Comparison of ENCODE assay signal across 20 cellular contexts in the genomic region with DNA sequence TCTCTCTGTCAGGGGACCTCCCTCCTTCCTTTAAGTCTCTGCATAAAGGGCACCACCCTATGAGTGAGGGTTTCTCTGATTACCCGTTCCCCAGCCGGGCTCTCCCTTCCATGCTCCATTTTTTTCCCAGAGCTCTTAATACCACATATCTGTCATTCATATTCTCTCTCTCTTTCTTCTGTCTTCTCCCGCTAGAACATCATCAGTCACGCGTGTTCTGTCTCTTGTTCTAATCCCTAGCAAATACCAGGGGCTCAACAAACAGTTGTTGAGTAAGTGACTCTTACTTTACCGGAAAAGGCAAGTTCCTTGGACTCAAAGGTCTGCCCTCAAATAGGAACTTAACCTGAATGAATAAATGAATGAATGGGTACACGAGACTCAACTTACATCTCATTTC.
A peak's percentile ranks its signal among the peaks of the same experiment; 100 is the strongest.
DNase-seq lines count a peak whose midpoint lies in the region; ATAC-seq and TF ChIP-seq lines count a peak whose summit lies in the region.
"Had no signal": no experiment of that assay in that cellular context is flagged by ENCODE, and none has a peak within 500 bp of the region (broad histone marks: within the 10 kb centered on the region; RNA-seq: fewer than 3 reads in every experiment).

No MANE protein-coding gene starts in this region.

- TF ChIP-seq CTCF in endodermal cell (conservative IDR thresholded peaks at IDR 0.05), result no peak

- no peak for ATAC-seq in stimulated activated effector memory CD8-positive, alpha-beta T cell treated with anti-CD3 and anti-CD28 coated beads, Interleukin-12 subunit alpha, Interleukin-12 subunit beta, amount 100 ng/mL, for 72 hours
- ATAC-seq in GM18505 (IDR thresholded peaks at IDR 0.05; ENCODE audit: unreplicated experiment), result no peak
- no peak for ATAC-seq in Right ventricle myocardium inferior
- ATAC-seq in GM21367 (IDR thresholded peaks at IDR 0.05; ENCODE audit: unreplicated experiment), result no peak
- ATAC-seq: A549; CD8-positive, alpha-beta T cell had no signal

- peak overlapping the region; percentile 5 for H3K27ac Mint-ChIP-seq in endodermal cell
- peak overlapping the region; percentile 2 for H3K27ac Mint-ChIP-seq in stimulated activated effector memory CD8-positive, alpha-beta T cell treated with anti-CD3 and anti-CD28 coated beads, Interleukin-12 subunit alpha, Interleukin-12 subunit beta, amount 100 ng/mL, for 72 hours
- H3K27ac Mint-ChIP-seq: B cell; CD4-positive, alpha-beta T cell; CD8-positive, alpha-beta T cell had no signal

- H3K9me3 ChIP-seq in endodermal cell (ENCODE audit: control insufficient read depth, low read length), result no peaks in the 10 kb centered on the region
- H3K9me3 ChIP-seq: A549; BLaER1 treated with 17β-estradiol and CSF1 and Interleukin-3, amounts not matched to agents 10 nM and 100 nM; Caco-2 had no signal

- no peak overlapping the region for H3K4me3 ChIP-seq in endodermal cell (ENCODE audit: low read length)
- H3K4me3 ChIP-seq: A549; BLaER1 treated with 17β-estradiol and CSF1 and Interleukin-3, amounts not matched to agents 10 nM and 100 nM had no signal

- no peak overlapping the region for H3K9ac ChIP-seq in endodermal cell (ENCODE audit: extremely low read depth, low read length, poor library complexity, severe bottlenecking)
- H3K9ac ChIP-seq: BLaER1 treated with 17β-estradiol and CSF1 and Interleukin-3, amounts not matched to agents 10 nM and 100 nM had no signal

- DNase-seq in NCI-H82 (lab: John Stamatoyannopoulos, UW) (peak; percentile 28), NCI-H82 treated with DMSO at 0.1 percent for 48 hours (lab: John Stamatoyannopoulos, UW; ENCODE audit: unreplicated experiment) (no peak), amniotic epithelial cell (ENCODE audit: low read depth) (peak; percentile 85), endodermal cell (no peak), Right ventricle myocardium inferior (ENCODE audit: missing footprints) (no peak)
- no peak for DNase-seq in stimulated activated effector memory CD8-positive, alpha-beta T cell treated with anti-CD3 and anti-CD28 coated beads, Interleukin-12 subunit alpha, Interleukin-12 subunit beta, amount 100 ng/mL, for 72 hours (ENCODE audit: low spot score in 2 of 2)
- DNase-seq: AML-193; Caco-2; Calu3; CD4-positive, alpha-beta T cell; CD8-positive, alpha-beta T cell; DMS79 treated with DMSO at 0.1 percent for 48 hours; GF-D8 had no signal

- H3K4me1 ChIP-seq in endodermal cell (ENCODE audit: control insufficient read depth, insufficient read depth, low read length), result no peaks in the 10 kb centered on the region
- H3K4me1 ChIP-seq: A549; BLaER1 treated with 17β-estradiol and CSF1 and Interleukin-3, amounts not matched to agents 10 nM and 100 nM; Caco-2 had no signal

- intact Hi-C loops in Right ventricle myocardium inferior (cut with DNase I), result no loop called here

- peaks cover 28% of the 10 kb centered on the region for H3K36me3 Mint-ChIP-seq in endodermal cell (ENCODE audit: low read depth)
- peaks cover 38% of the 10 kb centered on the region for H3K36me3 Mint-ChIP-seq in stimulated activated effector memory CD8-positive, alpha-beta T cell treated with anti-CD3 and anti-CD28 coated beads, Interleukin-12 subunit alpha, Interleukin-12 subunit beta, amount 100 ng/mL, for 72 hours

- no peak for TF ChIP-seq POLR2A in GM18505 (IDR thresholded peaks at IDR 0.05; ENCODE audit: borderline replicate concordance, extremely low read depth, insufficient read depth, insufficient read length)

- H3K9me3 Mint-ChIP-seq in endodermal cell, result no peaks in the 10 kb centered on the region
- no peaks in the 10 kb centered on the region for H3K9me3 Mint-ChIP-seq in stimulated activated effector memory CD8-positive, alpha-beta T cell treated with anti-CD3 and anti-CD28 coated beads, Interleukin-12 subunit alpha, Interleukin-12 subunit beta, amount 100 ng/mL, for 72 hours
- H3K9me3 Mint-ChIP-seq: CD4-positive, alpha-beta T cell; CD8-positive, alpha-beta T cell had no signal

- no peak overlapping the region for H3K4me3 Mint-ChIP-seq in endodermal cell
- H3K4me3 Mint-ChIP-seq in stimulated activated effector memory CD8-positive, alpha-beta T cell treated with anti-CD3 and anti-CD28 coated beads, Interleukin-12 subunit alpha, Interleukin-12 subunit beta, amount 100 ng/mL, for 72 hours, result no peak overlapping the region
- H3K4me3 Mint-ChIP-seq: B cell; CD4-positive, alpha-beta T cell; CD8-positive, alpha-beta T cell had no signal

- H3K27ac ChIP-seq in endodermal cell (ENCODE audit: low read depth, low read length), result no peak overlapping the region
- H3K27ac ChIP-seq: 22Rv1; A549; BLaER1 treated with 17β-estradiol and CSF1 and Interleukin-3, amounts not matched to agents 10 nM and 100 nM; C4-2B had no signal

- 95 to 97% methylated on average over 5 to 6 of the region's 7 CpGs for WGBS in endodermal cell (ENCODE audit: insufficient coverage in 1 of 2, insufficient read length in 1 of 2), 2 experiments

- H3K4me1 Mint-ChIP-seq in endodermal cell, result peaks cover 9% of the 10 kb centered on the region
- H3K4me1 Mint-ChIP-seq in stimulated activated effector memory CD8-positive, alpha-beta T cell treated with anti-CD3 and anti-CD28 coated beads, Interleukin-12 subunit alpha, Interleukin-12 subunit beta, amount 100 ng/mL, for 72 hours, result no peaks in the 10 kb centered on the region
- H3K4me1 Mint-ChIP-seq: B cell had no signal

- no peaks in the 10 kb centered on the region for H3K27me3 Mint-ChIP-seq in endodermal cell (ENCODE audit: insufficient read depth)
- H3K27me3 Mint-ChIP-seq: B cell; CD4-positive, alpha-beta T cell had no signal

- H3K36me3 ChIP-seq in endodermal cell (ENCODE audit: control insufficient read depth, insufficient read depth, low read length), result peaks cover 16% of the 10 kb centered on the region

- no peaks in the 10 kb centered on the region for H3K27me3 ChIP-seq in endodermal cell (ENCODE audit: control insufficient read depth, insufficient read depth, low read length, poor library complexity, severe bottlenecking)
- H3K27me3 ChIP-seq: BLaER1 treated with 17β-estradiol and CSF1 and Interleukin-3, amounts not matched to agents 10 nM and 100 nM had no signal

Comparison
In these comparisons a context has a peak if more than half of its experiments do, and no peak if none do; other contexts are left out.
1. DNase-seq: peak in NCI-H82 (single experiment) and amniotic epithelial cell (single experiment); none in NCI-H82 treated with DMSO at 0.1 percent for 48 hours (single experiment), endodermal cell (single experiment), stimulated activated effector memory CD8-positive, alpha-beta T cell treated with anti-CD3 and anti-CD28 coated beads, Interleukin-12 subunit alpha, Interleukin-12 subunit beta, amount 100 ng/mL, for 72 hours (0 of 2) and Right ventricle myocardium inferior (single experiment).